Comparison of ENCODE assay signal across 8 cellular contexts in genomic region chr10:73096452-73097304, GRCh38. TPM values are rescaled to one million over a fixed set of nuclear protein-coding genes. Genes with fewer than 3 reads are reported as not detected.
A peak's percentile ranks its signal among the peaks of the same experiment; 100 is the strongest.
DNase-seq lines count a peak whose midpoint lies in the region; ATAC-seq and TF ChIP-seq lines count a peak whose summit lies in the region.

TSS of gene P4HA1 (minus strand) at chr10:73096866. CDS start at chr10:73074883, 21,983 bp downstream.

- peak within 1 kb of the TSS; percentile 99 for H3K9ac ChIP-seq in mammary epithelial cell (ENCODE audit: insufficient read depth, low read length)

- ATAC-seq in GM18907 (IDR thresholded peaks at IDR 0.05; ENCODE audit: unreplicated experiment) (peak; percentile 87), HG03159 (IDR thresholded peaks at IDR 0.05; ENCODE audit: unreplicated experiment) (peak; percentile 80)

- H3K4me3 ChIP-seq in WERI-Rb-1 (ENCODE audit: low read depth, low read length) (peak within 1 kb of the TSS; percentile 98), mammary epithelial cell (replicated peaks in 1 of 3; ENCODE audit: insufficient read depth in 1 of 3, low read depth in 2 of 3, low read length in 3 of 3) (peak within 1 kb of the TSS; percentile 79 to 99 (median 98))

- H3K36me3 ChIP-seq in WERI-Rb-1 (peaks cover 4% of the 10 kb centered on the region; the same call in 1 of the 2 replicates), mammary epithelial cell (ENCODE audit: insufficient read depth, low read length) (no peaks in the 10 kb centered on the region)

- H3K27me3 ChIP-seq in WERI-Rb-1 (ENCODE audit: insufficient read depth, low read depth, severe bottlenecking) (no peaks in the 10 kb centered on the region), mammary epithelial cell (ENCODE audit: insufficient read depth, low read length) (no peaks in the 10 kb centered on the region)

- peaks cover 48% of the 10 kb centered on the region for H3K79me2 ChIP-seq in mammary epithelial cell (ENCODE audit: insufficient read depth, low read length)

- dilution Hi-C loops in mammary epithelial cell (cut with HindIII; ENCODE audit: low sequenced_read_pairs): loop anchor here (5.0 kb wide), 1 partner anchor 41 kb away; no protein-coding TSS in a partner anchor

- no peaks in the 10 kb centered on the region for H4K20me1 ChIP-seq in mammary epithelial cell (ENCODE audit: insufficient read depth, low read length)

- in situ Hi-C loops in mammary epithelial cell (cut with MboI; ENCODE audit: low sequenced_read_pairs in 2 of 2): loop anchor here in 1 of 2 donors (10.0 kb wide), 1 partner anchor 68 kb away; the partner anchor contains the start of genes ECD and FAM149B1

- H3K9me3 ChIP-seq in WERI-Rb-1 (ENCODE audit: severe bottlenecking): no peaks in the 10 kb centered on the region
- H3K9me3 ChIP-seq in mammary epithelial cell (replicated peaks; ENCODE audit: insufficient read depth, low read length): no peaks in the 10 kb centered on the region

- H2AFZ ChIP-seq in mammary epithelial cell (ENCODE audit: low read depth, low read length): peak within 1 kb of the TSS; percentile 89

- 2% methylated on average over 31 of the region's 75 CpGs for whole genome bisulfite sequencing in mammary epithelial cell (ENCODE audit: low coverage, missing lambda C conversion rate)

- CTCF ChIA-PET in mammary epithelial cell (lab: Charles Lee; ENCODE audit: low non-redundant PET): interaction anchor here (0.6 to 0.9 kb wide), 4 partner anchors 13 to 175 kb away, joined by 3 to 8 read pairs (median 4); partner anchors contain the start of gene NUDT13

- peak; percentile 83 for TF ChIP-seq CTCF in WERI-Rb-1 (IDR thresholded peaks at IDR 0.05; ENCODE audit: low read depth, low read length)
- peak; percentile 25 to 83 for TF ChIP-seq CTCF in mammary epithelial cell (conservative IDR thresholded peaks at IDR 0.05 in 1 of 2, IDR thresholded peaks at IDR 0.05 in 1 of 2; ENCODE audit: extremely low read depth in 1 of 2, insufficient read depth in 1 of 2, low read depth in 1 of 2, low read length in 2 of 2)

- DNase-seq in AG08396 (ENCODE audit: low spot score): peak; percentile 99
- peak; percentile 97 for DNase-seq in NCI-H2227 (lab: John Stamatoyannopoulos, UW; ENCODE audit: unreplicated experiment)
- DNase-seq in WERI-Rb-1: peak; percentile 99
- peak; percentile 98 for DNase-seq in mammary epithelial cell
- DNase-seq in iPS-NIHi7 (ENCODE audit: extremely low spot score): peak; percentile 93
- peak; percentile 94 for DNase-seq in smooth muscle cell of the brain vasculature (ENCODE audit: low read depth, low spot score)

- H3K27ac ChIP-seq in WERI-Rb-1: peak within 1 kb of the TSS; percentile 77
- peak within 1 kb of the TSS; percentile 96 for H3K27ac ChIP-seq in mammary epithelial cell (ENCODE audit: insufficient read depth, low read depth, low read length)

- peak within 1 kb of the TSS; percentile 96 for H3K4me2 ChIP-seq in mammary epithelial cell (ENCODE audit: insufficient read depth, low read depth, low read length)

- intact Hi-C loops in mammary epithelial cell (cut with micrococcal nuclease): loop anchor here (1.0 to 2.0 kb wide), 4 partner anchors 14 to 122 kb away; partner anchors contain the start of gene NUDT13

- BruUV-seq in mammary epithelial cell (replicated peaks; lab: Mats Ljungman, UMichigan): TSS peak; percentile 58

- peaks cover 7% of the 10 kb centered on the region for H3K4me1 ChIP-seq in mammary epithelial cell (ENCODE audit: insufficient read depth, low read length)

RNA-seq across cellular contexts. Expression of gene P4HA1, which starts in this region (rescaled TPM):
- total RNA-seq in mammary epithelial cell: 10 to 100 TPM; 43.7 to 48.6 TPM
- polyA plus RNA-seq in mammary epithelial cell: 38.3 TPM
- 38.1 TPM for polyA minus RNA-seq in mammary epithelial cell

Comparison
In these comparisons a context has a peak if more than half of its experiments do, and no peak if none do; other contexts are left out.
1. Peak in every context shown above with its lines: DNase-seq, ATAC-seq, H3K4me3 ChIP-seq and H3K27ac ChIP-seq.